Comparison of ENCODE assay signal across 25 cellular contexts in the genomic region with DNA sequence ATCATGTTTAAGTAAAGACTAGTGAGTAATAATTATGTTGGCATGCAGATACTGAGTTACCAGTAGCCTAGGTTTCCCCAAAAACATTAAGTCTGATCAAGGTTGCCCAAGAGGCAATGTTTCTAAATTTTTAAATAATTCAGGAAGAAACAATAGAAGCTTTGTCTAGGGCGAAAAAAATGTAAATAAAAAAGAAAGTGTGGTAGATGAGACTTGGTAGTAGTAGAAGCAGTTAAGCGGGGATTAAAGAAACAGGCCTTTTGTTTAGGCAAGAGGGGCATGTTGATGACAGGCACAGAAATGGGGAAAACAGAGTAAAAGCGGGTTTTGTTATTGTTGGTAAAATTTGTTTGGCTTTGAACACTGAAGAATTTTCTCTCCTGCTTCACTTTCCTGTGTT.
"Had no signal": no experiment of that assay in that cellular context is flagged by ENCODE, and none has a peak within 500 bp of the region (broad histone marks: within the 10 kb centered on the region; RNA-seq: fewer than 3 reads in every experiment).

No MANE protein-coding gene starts in this region.

- H3K4me3 ChIP-seq: heart right ventricle, left lung, psoas muscle, sigmoid colon, spleen, thoracic aorta, tibial nerve, upper lobe of left lung, uterus had no signal

- H3K27ac ChIP-seq: foreskin keratinocyte, heart right ventricle, left lung, psoas muscle, sigmoid colon, spleen, thoracic aorta, tibial nerve, upper lobe of left lung, uterus had no signal

- H3K4me1 Mint-ChIP-seq: naive thymus-derived CD4-positive, alpha-beta T cell; nephron; stimulated activated memory B cell treated with anti-CD40 and anti-IgM and Interleukin-4, amounts not matched to agents 10 μg/mL and 1 μg/mL and 100 μg/mL, for 72 hours had no signal

- H3K27me3 ChIP-seq: foreskin keratinocyte, heart right ventricle, left lung, sigmoid colon, spleen, tibial nerve, upper lobe of left lung, uterus had no signal

- H3K36me3 Mint-ChIP-seq: stimulated activated memory B cell treated with anti-CD40 and anti-IgM and Interleukin-4, amounts not matched to agents 10 μg/mL and 1 μg/mL and 100 μg/mL, for 72 hours had no signal

- DNase-seq: cortex of kidney; effector memory CD8-positive, alpha-beta T cell; foreskin keratinocyte; glutamatergic neuron; heart right ventricle; hippocampal formation; left cardiac atrium; left lung; mesendoderm; midbrain; naive thymus-derived CD4-positive, alpha-beta T cell; nucleus accumbens; psoas muscle; right cardiac atrium; sigmoid colon; spleen; stimulated activated CD4-positive, alpha-beta T cell treated with anti-CD3 and anti-CD28 coated beads, Interleukin-4, amount 100 ng/mL, for 4 hours; stimulated activated naive CD8-positive, alpha-beta T cell treated with anti-CD3 and anti-CD28 coated beads, Interleukin-15, Interleukin-2, amounts not matched to agents 100 U/mL and 50 U/mL, for 24 hours; substantia nigra; upper lobe of left lung; uterus had no signal

- H3K9me3 ChIP-seq: sigmoid colon had no signal

- H3K27ac Mint-ChIP-seq: effector memory CD8-positive, alpha-beta T cell; naive thymus-derived CD4-positive, alpha-beta T cell; nephron; stimulated activated memory B cell treated with anti-CD40 and anti-IgM and Interleukin-4, amounts not matched to agents 10 μg/mL and 1 μg/mL and 100 μg/mL, for 72 hours had no signal

- H3K27me3 Mint-ChIP-seq: effector memory CD8-positive, alpha-beta T cell; stimulated activated memory B cell treated with anti-CD40 and anti-IgM and Interleukin-4, amounts not matched to agents 10 μg/mL and 1 μg/mL and 100 μg/mL, for 72 hours had no signal

- H3K36me3 ChIP-seq: spleen, upper lobe of left lung, uterus had no signal

- H3K4me3 Mint-ChIP-seq: effector memory CD8-positive, alpha-beta T cell; naive thymus-derived CD4-positive, alpha-beta T cell; nephron; stimulated activated memory B cell treated with anti-CD40 and anti-IgM and Interleukin-4, amounts not matched to agents 10 μg/mL and 1 μg/mL and 100 μg/mL, for 72 hours had no signal

- ATAC-seq: effector memory CD8-positive, alpha-beta T cell; foreskin keratinocyte; heart right ventricle; left cardiac atrium; left lung; naive thymus-derived CD4-positive, alpha-beta T cell; psoas muscle; right cardiac atrium; stimulated activated memory B cell treated with anti-CD40 and anti-IgM and Interleukin-4, amounts not matched to agents 10 μg/mL and 1 μg/mL and 100 μg/mL, for 72 hours; stimulated activated naive CD8-positive, alpha-beta T cell treated with anti-CD3 and anti-CD28 coated beads, Interleukin-15, Interleukin-2, amounts not matched to agents 100 U/mL and 50 U/mL, for 24 hours had no signal

- H3K4me1 ChIP-seq: foreskin keratinocyte, heart right ventricle, left lung, psoas muscle, sigmoid colon, spleen, tibial nerve, upper lobe of left lung, uterus had no signal
